27 cellular contexts compared by ENCODE assay signal in genomic region chr3:99191186-99191585, GRCh38.
"Had no signal": no experiment of that assay in that cellular context is flagged by ENCODE, and none has a peak within 500 bp of the region (broad histone marks: within the 10 kb centered on the region; RNA-seq: fewer than 3 reads in every experiment).

No MANE protein-coding gene starts in this region.

- ATAC-seq: activated CD4-positive, CD25-positive, alpha-beta regulatory T cell treated with anti-CD3 and anti-CD28 coated beads, Interleukin-2, amount 50 U/mL, for 24 hours; activated CD8-positive, alpha-beta T cell treated with anti-CD3 and anti-CD28 coated beads for 36 hours; activated T-cell treated with anti-CD3 and anti-CD28 coated beads, Interleukin-2, amount 50 U/mL, for 4 hours; activated T-helper 17 cell treated with anti-CD3 and anti-CD28 coated beads, Interleukin-2, amount 50 U/mL, for 72 hours; esophagus mucosa had no signal

- H3K36me3 ChIP-seq: brain microvascular endothelial cell had no signal

- H3K27ac ChIP-seq: brain microvascular endothelial cell, VCaP had no signal

- FAIRE-seq: astrocyte, bronchial epithelial cell, colon, frontal cortex had no signal

- DNase-seq: activated B cell treated with CpG ODN at 0.5 μM for 24 hours; activated CD4-positive, alpha-beta T cell treated with anti-CD3 and anti-CD28 coated beads for 48 hours; activated CD4-positive, alpha-beta T cell treated with anti-CD3 and anti-CD28 coated beads, Interleukin-2, amount 50 U/mL, for 1 hour; activated CD4-positive, alpha-beta T cell treated with anti-CD3 and anti-CD28 coated beads, Interleukin-2, amount 50 U/mL, for 48 hours; activated CD8-positive, alpha-beta memory T cell treated with anti-CD3 and anti-CD28 coated beads for 24 hours; activated CD8-positive, alpha-beta T cell treated with anti-CD3 and anti-CD28 coated beads for 36 hours; activated effector memory CD4-positive, alpha-beta T cell treated with Interleukin-2 at 50 U/mL for 16 hours; activated gamma-delta T cell treated with Interleukin-2 at 50 U/mL for 16 hours; activated naive CD4-positive, alpha-beta T cell treated with anti-CD3 and anti-CD28 coated beads, Interleukin-2, amount 50 U/mL, for 16 hours; activated naive CD4-positive, alpha-beta T cell treated with Interleukin-2 at 50 U/mL for 16 hours; activated T-cell treated with anti-CD3 and anti-CD28 coated beads, Interleukin-2, amount 50 U/mL, for 4 hours; amniotic stem cell; anterior cingulate cortex; brain microvascular endothelial cell; caudate nucleus; cortex of kidney; effector memory CD4-positive, alpha-beta T cell; foreskin fibroblast; T-helper 2 cell had no signal

- H3K27me3 ChIP-seq: brain microvascular endothelial cell had no signal
